20 cellular contexts compared by ENCODE assay signal in genomic region chr1:188906921-188907641, GRCh38.
DNase-seq lines count a peak whose midpoint lies in the region; ATAC-seq, FAIRE-seq and TF ChIP-seq lines count a peak whose summit lies in the region.
"Had no signal": no experiment of that assay in that cellular context is flagged by ENCODE, and none has a peak within 500 bp of the region (broad histone marks: within the 10 kb centered on the region; RNA-seq: fewer than 3 reads in every experiment).

No MANE protein-coding gene starts in this region.

- no peaks in the 10 kb centered on the region for H3K36me3 Mint-ChIP-seq in astrocyte (ENCODE audit: low read depth, unreplicated experiment)
- H3K36me3 Mint-ChIP-seq in neural progenitor cell: no peaks in the 10 kb centered on the region
- H3K36me3 Mint-ChIP-seq: CD4-positive, CD25-positive, alpha-beta regulatory T cell; CD8-positive, alpha-beta memory T cell; IgD-negative memory B cell had no signal

- no peak for FAIRE-seq in astrocyte (lab: Jason Lieb, UNC)
- FAIRE-seq: G401.6, GM12891, HTR-8/SVneo had no signal

- TF ChIP-seq RAD21 in HCT116 (IDR thresholded peaks at IDR 0.05; ENCODE audit: low read depth): no peak

- POLR2A ChIA-PET in HCT116 (lab: Charles Lee) (no interaction called here), PC-3 (lab: Charles Lee; ENCODE audit: unreplicated experiment) (no interaction called here)

- no peak overlapping the region for H3K4me3 ChIP-seq in HCT116 (replicated peaks in 1 of 2; ENCODE audit: low read depth in 1 of 2, low read length in 2 of 2)
- H3K4me3 ChIP-seq in astrocyte (ENCODE audit: insufficient read depth, low read depth, low read length): no peak overlapping the region
- no peak overlapping the region for H3K4me3 ChIP-seq in neural progenitor cell
- H3K4me3 ChIP-seq in PC-3 (ENCODE audit: low read length): no peak overlapping the region
- no peak overlapping the region for H3K4me3 ChIP-seq in upper lobe of right lung
- H3K4me3 ChIP-seq: GM23248, HAP-1 had no signal

- H3K27me3 Mint-ChIP-seq in astrocyte (ENCODE audit: low read depth, unreplicated experiment) (no peaks in the 10 kb centered on the region), neural progenitor cell (ENCODE audit: insufficient read depth, low read depth) (no peaks in the 10 kb centered on the region)
- H3K27me3 Mint-ChIP-seq: CD4-positive, CD25-positive, alpha-beta regulatory T cell; CD8-positive, alpha-beta memory T cell; IgD-negative memory B cell had no signal

- no peaks in the 10 kb centered on the region for H3K79me2 ChIP-seq in HCT116 (ENCODE audit: insufficient read depth, low read length)
- H3K79me2 ChIP-seq in astrocyte (ENCODE audit: insufficient read depth, low read length): no peaks in the 10 kb centered on the region
- H3K79me2 ChIP-seq in neural progenitor cell (ENCODE audit: low read depth): no peaks in the 10 kb centered on the region
- H3K79me2 ChIP-seq in PC-3 (ENCODE audit: low read length): no peaks in the 10 kb centered on the region

- intact Hi-C loops in HCT116 (cut with micrococcal nuclease): no loop called here
- intact Hi-C loops in PC-3 (cut with micrococcal nuclease): no loop called here
- intact Hi-C loops in upper lobe of right lung (cut with DNase I): no loop called here
- intact Hi-C loops in posterior vena cava (cut with DNase I): no loop called here

- H3K27me3 ChIP-seq in HCT116 (ENCODE audit: insufficient read depth, low read length) (no peaks in the 10 kb centered on the region), astrocyte (ENCODE audit: insufficient read depth, low read length) (no peaks in the 10 kb centered on the region), neural progenitor cell (no peaks in the 10 kb centered on the region), PC-3 (ENCODE audit: low read length) (no peaks in the 10 kb centered on the region), upper lobe of right lung (no peaks in the 10 kb centered on the region)
- H3K27me3 ChIP-seq: BE2C had no signal

- no peak overlapping the region for H3K4me3 Mint-ChIP-seq in astrocyte (ENCODE audit: unreplicated experiment)
- H3K4me3 Mint-ChIP-seq in neural progenitor cell: no peak overlapping the region
- H3K4me3 Mint-ChIP-seq: CD8-positive, alpha-beta memory T cell; IgD-negative memory B cell had no signal

- H3K4me1 Mint-ChIP-seq in astrocyte (ENCODE audit: low read depth, unreplicated experiment) (peaks cover 5% of the 10 kb centered on the region), neural progenitor cell (peaks cover 5% of the 10 kb centered on the region)
- H3K4me1 Mint-ChIP-seq: CD4-positive, CD25-positive, alpha-beta regulatory T cell; CD8-positive, alpha-beta memory T cell; IgD-negative memory B cell had no signal

- H3K9me3 ChIP-seq in HCT116 (ENCODE audit: control insufficient read depth in 1 of 2, insufficient read depth in 1 of 2, low read depth in 1 of 2, low read length in 2 of 2) (no peaks in the 10 kb centered on the region), astrocyte (ENCODE audit: insufficient read depth, low read depth, low read length) (no peaks in the 10 kb centered on the region), neural progenitor cell (ENCODE audit: low read depth) (no peaks in the 10 kb centered on the region), PC-3 (ENCODE audit: low read length) (no peaks in the 10 kb centered on the region), upper lobe of right lung (no peaks in the 10 kb centered on the region)
- H3K9me3 ChIP-seq: BE2C, HAP-1 had no signal

- H3K27ac ChIP-seq in HCT116 (ENCODE audit: low read depth, low read length) (no peak overlapping the region), astrocyte (ENCODE audit: low read depth, low read length) (no peak overlapping the region), neural progenitor cell (no peak overlapping the region), PC-3 (ENCODE audit: low read length) (no peak overlapping the region), upper lobe of right lung (no peak overlapping the region)
- H3K27ac ChIP-seq: GM23248, HL-60 had no signal

- H2AFZ ChIP-seq in HCT116 (ENCODE audit: low read depth, low read length, poor library complexity, severe bottlenecking) (peak overlapping the region; percentile 43), astrocyte (ENCODE audit: low read depth, low read length) (peak overlapping the region; percentile 6), neural progenitor cell (replicated peaks) (peak overlapping the region; percentile 29), PC-3 (ENCODE audit: low read length) (no peak overlapping the region)
- H2AFZ ChIP-seq: GM23248 had no signal

- CTCF ChIA-PET in HCT116 (lab: Charles Lee): no interaction called here
- CTCF ChIA-PET in PC-3 (lab: Charles Lee): no interaction called here

- RAD21 ChIA-PET in HCT116 (lab: Charles Lee; ENCODE audit: low non-redundant PET in 1 of 2, low total read pairs in 2 of 2, uncharacterized antibody in 2 of 2, unreplicated experiment in 2 of 2): no interaction called here

- DNase-seq in HCT116 (ENCODE audit: low read depth, low spot score): no peak
- peak; percentile 46 for DNase-seq in NCI-H2227 treated with DMSO at 0.1 percent for 48 hours (lab: John Stamatoyannopoulos, UW)
- no peak for DNase-seq in astrocyte (ENCODE audit: low read depth)
- DNase-seq in neural progenitor cell (ENCODE audit: low spot score): peak; percentile 9
- no peak for DNase-seq in PC-3
- no peak for DNase-seq in upper lobe of right lung
- no peak for DNase-seq in AG08395 (ENCODE audit: low spot score)
- DNase-seq in posterior vena cava (ENCODE audit: low spot score): no peak
- DNase-seq: BE2C; C1 segment of cervical spinal cord; CD4-positive, CD25-positive, alpha-beta regulatory T cell; CD8-positive, alpha-beta memory T cell; COR-L47; GM23248 had no signal

- H3K9me3 Mint-ChIP-seq in astrocyte (ENCODE audit: unreplicated experiment) (no peaks in the 10 kb centered on the region), neural progenitor cell (no peaks in the 10 kb centered on the region)

- TF ChIP-seq CTCF in HCT116 (IDR thresholded peaks at IDR 0.05 in 2 of 3, conservative IDR thresholded peaks at IDR 0.05 in 1 of 3; ENCODE audit: borderline replicate concordance in 1 of 3, insufficient read depth in 1 of 3, low read depth in 2 of 3, low read length in 2 of 3): no peak
- TF ChIP-seq CTCF in astrocyte (IDR thresholded peaks at IDR 0.05; ENCODE audit: insufficient read depth, low read depth, low read length): no peak
- TF ChIP-seq CTCF in neural progenitor cell (IDR thresholded peaks at IDR 0.05): no peak
- TF ChIP-seq CTCF in PC-3 (conservative IDR thresholded peaks at IDR 0.05; ENCODE audit: low read depth, low read length): no peak
- TF ChIP-seq CTCF in upper lobe of right lung (IDR thresholded peaks at IDR 0.05): no peak

- no peak overlapping the region for H3K27ac Mint-ChIP-seq in astrocyte (ENCODE audit: unreplicated experiment)
- H3K27ac Mint-ChIP-seq in neural progenitor cell: no peak overlapping the region
- H3K27ac Mint-ChIP-seq: CD4-positive, CD25-positive, alpha-beta regulatory T cell; CD8-positive, alpha-beta memory T cell; IgD-negative memory B cell had no signal

- H3F3A ChIP-seq in neural progenitor cell (ENCODE audit: low read depth) (no peaks in the 10 kb centered on the region), PC-3 (ENCODE audit: low read length, unreplicated experiment) (no peaks in the 10 kb centered on the region)

- TF ChIP-seq POLR2A in HCT116 (IDR thresholded peaks at IDR 0.05; ENCODE audit: borderline replicate concordance, extremely low read depth, insufficient read depth, insufficient read length): no peak

- H4K20me1 ChIP-seq in HCT116 (ENCODE audit: insufficient read depth) (no peaks in the 10 kb centered on the region), astrocyte (ENCODE audit: insufficient read depth, low read length) (no peaks in the 10 kb centered on the region), neural progenitor cell (ENCODE audit: low read depth) (no peaks in the 10 kb centered on the region), PC-3 (ENCODE audit: low read length) (no peaks in the 10 kb centered on the region)

- BruUV-seq in HCT116 (replicated peaks; lab: Mats Ljungman, UMichigan) (no TSS peak), PC-3 (replicated peaks; lab: Mats Ljungman, UMichigan) (no TSS peak)

- H3K9ac ChIP-seq in HCT116 (ENCODE audit: low read length): no peak overlapping the region
- H3K9ac ChIP-seq in astrocyte (ENCODE audit: low read length): no peak overlapping the region
- H3K9ac ChIP-seq in neural progenitor cell: no peak overlapping the region
- H3K9ac ChIP-seq in PC-3 (ENCODE audit: low read length): no peak overlapping the region
- H3K9ac ChIP-seq: GM23248 had no signal

- H3K36me3 ChIP-seq in HCT116 (ENCODE audit: control insufficient read depth in 1 of 2, insufficient read depth in 2 of 2, low read length in 2 of 2) (no peaks in the 10 kb centered on the region), astrocyte (ENCODE audit: insufficient read depth, low read length) (no peaks in the 10 kb centered on the region), neural progenitor cell (no peaks in the 10 kb centered on the region), PC-3 (ENCODE audit: low read depth, low read length) (no peaks in the 10 kb centered on the region), upper lobe of right lung (no peaks in the 10 kb centered on the region)
- H3K36me3 ChIP-seq: BE2C, HAP-1 had no signal

- H3K9me2 ChIP-seq in HCT116 (ENCODE audit: insufficient read depth) (no peaks in the 10 kb centered on the region), PC-3 (replicated peaks; ENCODE audit: low read length) (no peaks in the 10 kb centered on the region)

- ATAC-seq in HCT116: no peak
- ATAC-seq in PC-3: no peak
- ATAC-seq in upper lobe of right lung: no peak

- H3K4me1 ChIP-seq in HCT116 (ENCODE audit: control insufficient read depth in 1 of 2, insufficient read depth in 2 of 2, low read length in 2 of 2) (peaks cover 0 to 6% of the 10 kb centered on the region in 2 experiments; a peak in 2 of 4 replicates), astrocyte (ENCODE audit: insufficient read depth, low read length) (no peaks in the 10 kb centered on the region), neural progenitor cell (no peaks in the 10 kb centered on the region), PC-3 (ENCODE audit: insufficient read depth, low read length) (no peaks in the 10 kb centered on the region), upper lobe of right lung (no peaks in the 10 kb centered on the region)
- H3K4me1 ChIP-seq: BE2C, HAP-1 had no signal

- no peak overlapping the region for H3K4me2 ChIP-seq in HCT116 (ENCODE audit: low read length)
- H3K4me2 ChIP-seq in astrocyte (ENCODE audit: low read length): no peak overlapping the region
- H3K4me2 ChIP-seq in neural progenitor cell: no peak overlapping the region
- no peak overlapping the region for H3K4me2 ChIP-seq in PC-3 (ENCODE audit: low read length)

TF ChIP-seq in HCT116, 20 proteins besides CTCF, POLR2A, EP300 and RAD21 (continues in another document):
- TF ChIP-seq TCF7L2 (IDR thresholded peaks at IDR 0.05; ENCODE audit: borderline replicate concordance, extremely low read depth, insufficient read depth, insufficient read length) (no peak), SRF (IDR thresholded peaks at IDR 0.05; ENCODE audit: low read depth) (no peak)

Comparison
In these comparisons a context has a peak if more than half of its experiments do, and no peak if none do; other contexts are left out.
1. DNase-seq: peak in NCI-H2227 treated with DMSO at 0.1 percent for 48 hours (single experiment) and neural progenitor cell (single experiment); none in HCT116 (single experiment), astrocyte (single experiment), PC-3 (single experiment), upper lobe of right lung (single experiment), AG08395 (single experiment) and posterior vena cava (single experiment).